ENCODE assay signal across 8 cellular contexts in genomic region chr1:23751050-23751814, GRCh38. TPM values are rescaled to one million over a fixed set of nuclear protein-coding genes. Genes with fewer than 3 reads are reported as not detected.
DNase-seq lines count a peak whose midpoint lies in the region; ATAC-seq, FAIRE-seq and TF ChIP-seq lines count a peak whose summit lies in the region.

No MANE protein-coding gene starts in this region.

- peak in 1 of 2 donors; percentile 45 for ATAC-seq in CD4-positive, CD25-positive, alpha-beta regulatory T cell (ENCODE audit: low read depth in 2 of 2)
- peak; percentile 70 for ATAC-seq in activated T-helper 17 cell treated with anti-CD3 and anti-CD28 coated beads, Interleukin-2, amount 50 U/mL, for 72 hours (replicated peaks)
- ATAC-seq in GM21528 (IDR thresholded peaks at IDR 0.05; ENCODE audit: low FRiP score, unreplicated experiment): no peak

- no peak overlapping the region for H3K4me3 ChIP-seq in CD4-positive, CD25-positive, alpha-beta regulatory T cell (ENCODE audit: low read depth, low read length)
- H3K4me3 ChIP-seq in cardiac muscle cell (no peak overlapping the region), smooth muscle cell (no peak overlapping the region)

- peak overlapping the region in 1 of 4 donors; percentile 10 for H3K4me3 Mint-ChIP-seq in CD4-positive, CD25-positive, alpha-beta regulatory T cell
- no peak overlapping the region for H3K4me3 Mint-ChIP-seq in activated T-helper 17 cell treated with anti-CD3 and anti-CD28 coated beads, Interleukin-2, amount 50 U/mL, for 72 hours

- H3K36me3 Mint-ChIP-seq in CD4-positive, CD25-positive, alpha-beta regulatory T cell: peaks cover 40% of the 10 kb centered on the region
- peaks cover 98% of the 10 kb centered on the region for H3K36me3 Mint-ChIP-seq in activated T-helper 17 cell treated with anti-CD3 and anti-CD28 coated beads, Interleukin-2, amount 50 U/mL, for 72 hours (ENCODE audit: low read depth)

- peaks cover 4% of the 10 kb centered on the region for H3K4me1 ChIP-seq in CD4-positive, CD25-positive, alpha-beta regulatory T cell (ENCODE audit: control insufficient read depth, insufficient read depth, low read length, poor library complexity, severe bottlenecking)
- peaks cover 2% of the 10 kb centered on the region for H3K4me1 ChIP-seq in cardiac muscle cell (ENCODE audit: low read depth)
- H3K4me1 ChIP-seq in smooth muscle cell (ENCODE audit: low read depth): no peaks in the 10 kb centered on the region

- no peaks in the 10 kb centered on the region for H3K9me3 ChIP-seq in CD4-positive, CD25-positive, alpha-beta regulatory T cell (ENCODE audit: control insufficient read depth in 2 of 2, low read length in 2 of 2)
- H3K9me3 ChIP-seq in cardiac muscle cell (ENCODE audit: low read depth) (no peaks in the 10 kb centered on the region), smooth muscle cell (replicated peaks; ENCODE audit: low read depth) (no peaks in the 10 kb centered on the region)

- H3K27me3 Mint-ChIP-seq in CD4-positive, CD25-positive, alpha-beta regulatory T cell: no peaks in the 10 kb centered on the region
- H3K27me3 Mint-ChIP-seq in activated T-helper 17 cell treated with anti-CD3 and anti-CD28 coated beads, Interleukin-2, amount 50 U/mL, for 72 hours: no peaks in the 10 kb centered on the region

- peaks cover 1% of the 10 kb centered on the region for H3F3A ChIP-seq in smooth muscle cell (ENCODE audit: low read depth)

- no peak overlapping the region for H2AFZ ChIP-seq in smooth muscle cell (ENCODE audit: low read depth)

- no peak overlapping the region for H3K4me2 ChIP-seq in smooth muscle cell

- FAIRE-seq in GM19239 (lab: Jason Lieb, UNC): peak; percentile 89

- H3K27ac ChIP-seq in CD4-positive, CD25-positive, alpha-beta regulatory T cell (ENCODE audit: insufficient read depth, low read length, poor library complexity, severe bottlenecking): no peak overlapping the region
- H3K27ac ChIP-seq in cardiac muscle cell: peak overlapping the region; percentile 73
- H3K27ac ChIP-seq in smooth muscle cell (ENCODE audit: low read depth): no peak overlapping the region

- no peak overlapping the region for H3K9ac ChIP-seq in smooth muscle cell (ENCODE audit: low read depth)

- TF ChIP-seq CTCF in cardiac muscle cell (IDR thresholded peaks at IDR 0.05; ENCODE audit: low read depth, low read length) (peak; percentile 82), smooth muscle cell (IDR thresholded peaks at IDR 0.05; ENCODE audit: borderline replicate concordance, insufficient read depth, poor library complexity, severe bottlenecking) (peak; percentile 56)

- peaks cover 55% of the 10 kb centered on the region for H3K79me2 ChIP-seq in smooth muscle cell (ENCODE audit: low read depth)

- peak in 2 of 3 donors; percentile 28 to 52 for DNase-seq in CD4-positive, CD25-positive, alpha-beta regulatory T cell
- DNase-seq in GM19239 (ENCODE audit: insufficient read length, low spot score) (peak; percentile 72), NCI-H69 (lab: John Stamatoyannopoulos, UW) (peak; percentile 35), cardiac muscle cell (ENCODE audit: low read depth in 1 of 2, low spot score in 1 of 2) (peak; percentile 71 to 74), smooth muscle cell (lab: John Stamatoyannopoulos, UW; ENCODE audit: unreplicated experiment) (no peak), ureter (ENCODE audit: low spot score) (no peak)

- WGBS in smooth muscle cell (ENCODE audit: low lambda C conversion rate): 83% methylated on average over 11 of the region's 11 CpGs

- no peaks in the 10 kb centered on the region for H3K9me3 Mint-ChIP-seq in CD4-positive, CD25-positive, alpha-beta regulatory T cell
- no peaks in the 10 kb centered on the region for H3K9me3 Mint-ChIP-seq in activated T-helper 17 cell treated with anti-CD3 and anti-CD28 coated beads, Interleukin-2, amount 50 U/mL, for 72 hours

- H3K27me3 ChIP-seq in CD4-positive, CD25-positive, alpha-beta regulatory T cell (ENCODE audit: control insufficient read depth, insufficient read depth, low read length): no peaks in the 10 kb centered on the region
- H3K27me3 ChIP-seq in cardiac muscle cell (no peaks in the 10 kb centered on the region), smooth muscle cell (ENCODE audit: low read depth) (no peaks in the 10 kb centered on the region)

- peak overlapping the region in 2 of 3 donors; percentile 83 to 87 for H3K27ac Mint-ChIP-seq in CD4-positive, CD25-positive, alpha-beta regulatory T cell
- peak overlapping the region; percentile 72 for H3K27ac Mint-ChIP-seq in activated T-helper 17 cell treated with anti-CD3 and anti-CD28 coated beads, Interleukin-2, amount 50 U/mL, for 72 hours

- H3K36me3 ChIP-seq in CD4-positive, CD25-positive, alpha-beta regulatory T cell (ENCODE audit: control insufficient read depth, insufficient read depth, low read length): peaks cover 71% of the 10 kb centered on the region
- H3K36me3 ChIP-seq in cardiac muscle cell (peaks cover 66% of the 10 kb centered on the region), smooth muscle cell (ENCODE audit: low read depth) (peaks cover 43% of the 10 kb centered on the region)

- peaks cover 86% of the 10 kb centered on the region for H4K20me1 ChIP-seq in smooth muscle cell (ENCODE audit: low read depth)

- H3K4me1 Mint-ChIP-seq in CD4-positive, CD25-positive, alpha-beta regulatory T cell: peaks cover 16 to 40% (median 29%) of the 10 kb centered on the region in 4 donors
- peaks cover 35% of the 10 kb centered on the region for H3K4me1 Mint-ChIP-seq in activated T-helper 17 cell treated with anti-CD3 and anti-CD28 coated beads, Interleukin-2, amount 50 U/mL, for 72 hours

RNA-seq across cellular contexts. Expression of gene ELOA, which starts 8.0 kb away (rescaled TPM):
- total RNA-seq in CD4-positive, CD25-positive, alpha-beta regulatory T cell: 42.0 TPM
- 10 to 100 TPM; 22.6 to 34.3 (median 29.0) TPM for polyA plus RNA-seq in CD4-positive, CD25-positive, alpha-beta regulatory T cell
- 10 to 100 TPM; 30.1 to 48.5 TPM for total RNA-seq in activated T-helper 17 cell treated with anti-CD3 and anti-CD28 coated beads, Interleukin-2, amount 50 U/mL, for 72 hours
- total RNA-seq in cardiac muscle cell (34.1 and 42.1 TPM in 2 replicates), smooth muscle cell (33.4 and 36.2 TPM in 2 replicates), ureter (45.6 TPM)
- polyA plus RNA-seq in cardiac muscle cell (34.0 and 34.8 TPM in 2 replicates), smooth muscle cell (28.1 and 30.5 TPM in 2 replicates)

RNA-seq across cellular contexts. Expression of gene PITHD1, which starts 27.0 kb away (rescaled TPM):
- total RNA-seq in CD4-positive, CD25-positive, alpha-beta regulatory T cell: 85.8 TPM
- 10 to 100 TPM; 72.6 to 98.9 (median 78.1) TPM for polyA plus RNA-seq in CD4-positive, CD25-positive, alpha-beta regulatory T cell
- 10 to 100 TPM; 60.7 to 93.9 TPM for total RNA-seq in activated T-helper 17 cell treated with anti-CD3 and anti-CD28 coated beads, Interleukin-2, amount 50 U/mL, for 72 hours
- total RNA-seq in cardiac muscle cell: 71.7 and 99.6 TPM in 2 replicates
- polyA plus RNA-seq in cardiac muscle cell: 48.1 and 61.4 TPM in 2 replicates
- 49.6 and 49.8 TPM in 2 replicates for total RNA-seq in smooth muscle cell
- 32.0 and 36.1 TPM in 2 replicates for polyA plus RNA-seq in smooth muscle cell
- total RNA-seq in ureter: 44.1 TPM

RNA-seq across cellular contexts. Expression of gene LYPLA2, which starts 39.7 kb away (rescaled TPM):
- 50.4 TPM for total RNA-seq in CD4-positive, CD25-positive, alpha-beta regulatory T cell
- polyA plus RNA-seq in CD4-positive, CD25-positive, alpha-beta regulatory T cell: 100 to 1,000 TPM in 2 of 4 donors, 10 to 100 TPM in 2; 84.4 to 111 (median 100) TPM
- total RNA-seq in activated T-helper 17 cell treated with anti-CD3 and anti-CD28 coated beads, Interleukin-2, amount 50 U/mL, for 72 hours: 10 to 100 TPM; 70.0 to 94.8 TPM
- total RNA-seq in cardiac muscle cell (73.6 and 131 TPM in 2 replicates), smooth muscle cell (52.3 and 74.9 TPM in 2 replicates), ureter (68.6 TPM)
- polyA plus RNA-seq in cardiac muscle cell (124 and 150 TPM in 2 replicates), smooth muscle cell (94.3 and 108 TPM in 2 replicates)

RNA-seq across cellular contexts. Expression of gene GALE, which starts 49.3 kb away (rescaled TPM):
- 7.0 TPM for total RNA-seq in CD4-positive, CD25-positive, alpha-beta regulatory T cell
- 10 to 100 TPM in 1 of 4 donors, 1 to 10 TPM in 3; 8.0 to 10.3 (median 9.8) TPM for polyA plus RNA-seq in CD4-positive, CD25-positive, alpha-beta regulatory T cell
- 10 to 100 TPM; 56.6 to 57.1 TPM for total RNA-seq in activated T-helper 17 cell treated with anti-CD3 and anti-CD28 coated beads, Interleukin-2, amount 50 U/mL, for 72 hours
- total RNA-seq in cardiac muscle cell (25.8 and 53.3 TPM in 2 replicates), smooth muscle cell (40.3 and 51.7 TPM in 2 replicates), ureter (77.2 TPM)
- polyA plus RNA-seq in cardiac muscle cell (38.7 and 65.7 TPM in 2 replicates), smooth muscle cell (75.2 and 79.1 TPM in 2 replicates)

RNA-seq across cellular contexts. Expression of gene RPL11, which starts 59.6 kb away (rescaled TPM):
- total RNA-seq in CD4-positive, CD25-positive, alpha-beta regulatory T cell: 1,395 TPM
- 1,000 to 10,000 TPM; 1,256 to 1,673 (median 1,465) TPM for polyA plus RNA-seq in CD4-positive, CD25-positive, alpha-beta regulatory T cell
- 1,000 to 10,000 TPM; 1,075 to 1,450 TPM for total RNA-seq in activated T-helper 17 cell treated with anti-CD3 and anti-CD28 coated beads, Interleukin-2, amount 50 U/mL, for 72 hours
- total RNA-seq in cardiac muscle cell (1,294 and 1,627 TPM in 2 replicates), smooth muscle cell (685 and 899 TPM in 2 replicates), ureter (1,350 TPM)
- polyA plus RNA-seq in cardiac muscle cell (590 and 630 TPM in 2 replicates), smooth muscle cell (528 and 622 TPM in 2 replicates)

Comparison
In these comparisons a context has a peak if more than half of its experiments do, and no peak if none do; other contexts are left out.
1. DNase-seq: peak in CD4-positive, CD25-positive, alpha-beta regulatory T cell (2 of 3), GM19239 (single experiment), NCI-H69 (single experiment) and cardiac muscle cell (2 of 2); none in smooth muscle cell (single experiment) and ureter (single experiment).